9 cellular contexts compared by ENCODE assay signal in the genomic region with DNA sequence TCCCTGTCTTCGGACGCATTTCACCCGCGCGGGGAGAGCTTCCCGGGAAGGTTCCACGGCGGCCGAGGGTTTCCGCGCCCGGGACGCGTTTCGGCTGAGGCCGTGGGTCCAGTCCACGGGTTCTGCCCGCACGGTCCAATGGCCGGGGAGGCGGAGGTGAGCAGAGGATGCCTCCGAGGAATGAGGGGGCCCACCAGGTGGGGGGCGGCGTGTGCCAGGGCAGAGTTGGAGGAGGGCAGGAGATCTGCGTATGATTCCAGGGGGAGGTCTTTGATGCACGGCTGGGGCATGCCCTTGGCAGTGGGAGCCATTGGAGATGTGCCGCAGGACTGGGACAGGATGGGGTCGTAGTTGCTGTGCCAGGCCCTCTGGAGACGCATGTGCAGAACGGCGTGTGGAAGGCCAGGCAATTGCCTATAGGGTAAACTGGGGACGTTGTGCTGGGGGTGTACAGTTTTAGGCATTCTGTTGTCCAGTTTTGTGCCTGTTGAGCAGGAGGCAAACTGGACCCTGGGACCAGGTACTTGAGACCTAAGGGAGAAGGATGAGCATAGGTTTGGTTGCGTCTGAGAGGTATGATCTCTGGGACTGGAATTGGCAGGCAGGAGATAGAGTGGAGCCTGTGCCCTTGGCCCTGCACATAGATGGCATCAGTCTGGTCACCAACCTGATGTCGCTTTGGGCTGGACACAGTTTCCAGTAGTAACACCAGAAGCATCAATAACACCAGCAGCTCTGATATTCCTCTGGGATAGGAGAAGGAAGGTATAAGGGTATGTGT. TPM values are rescaled to one million over a fixed set of nuclear protein-coding genes. Genes with fewer than 3 reads are reported as not detected.
DNase-seq lines count a peak whose midpoint lies in the region; ATAC-seq and TF ChIP-seq lines count a peak whose summit lies in the region.
"Had no signal": no experiment of that assay in that cellular context is flagged by ENCODE, and none has a peak within 500 bp of the region (broad histone marks: within the 10 kb centered on the region; RNA-seq: fewer than 3 reads in every experiment).

No MANE protein-coding gene starts in this region.

- H3K36me3 ChIP-seq in OCI-LY1 (ENCODE audit: insufficient read depth, low read length) (no peaks in the 10 kb centered on the region), subcutaneous abdominal adipose tissue (ENCODE audit: control insufficient read depth in 5 of 5, insufficient read depth in 5 of 5, low read length in 5 of 5) (no peaks in the 10 kb centered on the region)

- H3K9me3 Mint-ChIP-seq in MCF 10A (ENCODE audit: unreplicated experiment) = no peaks in the 10 kb centered on the region

- no peaks in the 10 kb centered on the region for H4K20me1 ChIP-seq in OCI-LY1 (ENCODE audit: insufficient read depth, low read length)

- no peak overlapping the region for H2AFZ ChIP-seq in OCI-LY1 (ENCODE audit: low read length)

- H3K4me3 ChIP-seq in OCI-LY1 (ENCODE audit: low read depth, low read length, poor library complexity, severe bottlenecking) (peak overlapping the region; percentile 90), subcutaneous abdominal adipose tissue (ENCODE audit: low read depth in 1 of 5, low read length in 5 of 5) (peak overlapping the region; percentile 82 to 96 (median 91))

- no peaks in the 10 kb centered on the region for H3K27me3 Mint-ChIP-seq in MCF 10A (ENCODE audit: insufficient read depth, unreplicated experiment)

- no peaks in the 10 kb centered on the region for H3F3A ChIP-seq in OCI-LY1 (ENCODE audit: insufficient read depth, low read length)

- H3K27ac Mint-ChIP-seq in MCF 10A (ENCODE audit: low read depth, unreplicated experiment) = peak overlapping the region; percentile 95

- POLR2A ChIA-PET in MCF 10A (lab: Yijun Ruan, JAX) = interaction anchor here (0.7 to 2.7 kb wide), 29 partner anchors 9 to 167 kb away, joined by 3 to 24 read pairs (median 4); a partner anchor contains a TSS

- peak; percentile 17 for ATAC-seq in HG02938 (IDR thresholded peaks at IDR 0.05; ENCODE audit: unreplicated experiment)
- ATAC-seq in HG02884 (IDR thresholded peaks at IDR 0.05; ENCODE audit: unreplicated experiment) = no peak

- no peaks in the 10 kb centered on the region for H3K79me2 ChIP-seq in OCI-LY1 (ENCODE audit: insufficient read depth, low read length)

- peaks cover 33% of the 10 kb centered on the region for H3K36me3 Mint-ChIP-seq in MCF 10A (ENCODE audit: insufficient read depth, unreplicated experiment)

- no peaks in the 10 kb centered on the region for H3K27me3 ChIP-seq in OCI-LY1 (ENCODE audit: insufficient read depth, low read length)
- H3K27me3 ChIP-seq in subcutaneous abdominal adipose tissue (ENCODE audit: control insufficient read depth in 5 of 5, insufficient read depth in 4 of 5, low read length in 5 of 5) = no peaks in the 10 kb centered on the region

- H3K9ac ChIP-seq in OCI-LY1 (ENCODE audit: low read length) (peak overlapping the region; percentile 87), subcutaneous abdominal adipose tissue (ENCODE audit: low read length in 5 of 5) (peak overlapping the region; percentile 71 to 95 (median 86))

- H3K4me1 Mint-ChIP-seq in MCF 10A (ENCODE audit: insufficient read depth, unreplicated experiment) = peaks cover 26% of the 10 kb centered on the region

- no peaks in the 10 kb centered on the region for H3K9me2 ChIP-seq in OCI-LY1 (ENCODE audit: low read depth, low read length)

- peak overlapping the region; percentile 98 for H3K4me2 ChIP-seq in OCI-LY1 (ENCODE audit: low read length)

- no peaks in the 10 kb centered on the region for H3K9me3 ChIP-seq in OCI-LY1 (ENCODE audit: low read length)
- H3K9me3 ChIP-seq in subcutaneous abdominal adipose tissue (ENCODE audit: control insufficient read depth in 5 of 5, low read length in 5 of 5) = no peaks in the 10 kb centered on the region

- H3K27ac ChIP-seq in OCI-LY1 (ENCODE audit: low read depth, low read length, poor library complexity, severe bottlenecking) = no peak overlapping the region
- peak overlapping the region; percentile 91 for H3K27ac ChIP-seq in subcutaneous abdominal adipose tissue (ENCODE audit: low read depth, low read length)

- peaks cover 23% of the 10 kb centered on the region for H3K4me1 ChIP-seq in OCI-LY1 (ENCODE audit: insufficient read depth, low read length, severe bottlenecking)
- H3K4me1 ChIP-seq in subcutaneous abdominal adipose tissue (ENCODE audit: control insufficient read depth in 5 of 5, insufficient read depth in 5 of 5, low read length in 5 of 5) = peaks cover 10 to 31% (median 28%) of the 10 kb centered on the region in 5 donors

- intact Hi-C loops in MCF 10A (cut with micrococcal nuclease) = loop anchor here (5.0 kb wide), 1 partner anchor 43 kb away; a partner anchor contains a TSS

- H3K4me3 Mint-ChIP-seq in MCF 10A (ENCODE audit: unreplicated experiment) = peak overlapping the region; percentile 81

- DNase-seq in NCI-H526 (lab: John Stamatoyannopoulos, UW) (peak; percentile 18 to 46), NCI-H526 treated with DMSO at 0.1 percent for 48 hours (lab: John Stamatoyannopoulos, UW) (no peak), MCF 10A (ENCODE audit: unreplicated experiment) (peak; percentile 41), left kidney (ENCODE audit: low read depth, low spot score) (peak; percentile 71)

- CTCF ChIA-PET in MCF 10A (lab: Yijun Ruan, JAX) = interaction anchor here (0.7 kb wide), 1 partner anchor 944 kb away, joined by 4 read pairs; no protein-coding TSS in a partner anchor

- BruUV-seq in MCF 10A (replicated peaks; lab: Mats Ljungman, UMichigan) = no TSS peak

- TF ChIP-seq CTCF in OCI-LY1 (IDR thresholded peaks at IDR 0.05; ENCODE audit: low read length) (no peak), MCF 10A (IDR thresholded peaks at IDR 0.05; ENCODE audit: unreplicated experiment) (no peak)

RNA-seq across cellular contexts. Expression of a gene that starts 0.8 kb away (rescaled TPM):
- total RNA-seq in MCF 10A (2022) = 14.6 and 18.1 TPM in 2 replicates

RNA-seq across cellular contexts. Expression of a gene that starts 13.7 kb away (rescaled TPM):
- 0.63 and 0.98 TPM in 2 replicates for total RNA-seq in MCF 10A (2022)
- total RNA-seq: dermis microvascular lymphatic vessel endothelial cell had no signal

RNA-seq across cellular contexts. Expression of a gene that starts 22.1 kb away (rescaled TPM):
- total RNA-seq in MCF 10A (2022) = 1,779 and 1,872 TPM in 2 replicates

RNA-seq across cellular contexts. Expression of a gene that starts 28.4 kb away (rescaled TPM):
- total RNA-seq in MCF 10A (2022) = 1.5 and 1.7 TPM in 2 replicates

RNA-seq across cellular contexts. Expression of a gene that starts 30.8 kb away (rescaled TPM):
- total RNA-seq in MCF 10A (2022) = not detected in 2 replicates
